8 cellular contexts compared by ENCODE assay signal in genomic region chr3:49132437-49133225, GRCh38. TPM values are rescaled to one million over a fixed set of nuclear protein-coding genes. Genes with fewer than 3 reads are reported as not detected.
DNase-seq lines count a peak whose midpoint lies in the region; ATAC-seq and TF ChIP-seq lines count a peak whose summit lies in the region.

Gene LAMB2 (minus strand): TSS chr3:49133050. CDS start chr3:49132867, 183 bp downstream.

- H3K23ac ChIP-seq in mesenchymal stem cell (ENCODE audit: low read length in 2 of 2), result peak within 1 kb of the TSS in 1 of 2 experiments; percentile 75

- peak within 1 kb of the TSS; percentile 95 for H2BK15ac ChIP-seq in mesenchymal stem cell (ENCODE audit: low read depth, poor library complexity, severe bottlenecking)

- peak within 1 kb of the TSS; percentile 93 for H2BK120ac ChIP-seq in mesenchymal stem cell (ENCODE audit: low read depth, low read length)

- peak within 1 kb of the TSS; percentile 90 for H3K9ac ChIP-seq in mesenchymal stem cell (ENCODE audit: low read length)

- H3K27ac ChIP-seq in mesenchymal stem cell (ENCODE audit: low read length, poor library complexity, severe bottlenecking), result peak within 1 kb of the TSS; percentile 91
- H3K27ac ChIP-seq in thymus (ENCODE audit: low read depth), result peak within 1 kb of the TSS; percentile 32

- H2BK12ac ChIP-seq in mesenchymal stem cell (ENCODE audit: low read length in 2 of 2), result peak within 1 kb of the TSS; percentile 12 to 70

- H3K4me3 ChIP-seq in epithelial cell of proximal tubule (ENCODE audit: low read depth, low read length), result peak within 1 kb of the TSS; percentile 81
- peak within 1 kb of the TSS; percentile 73 to 92 for H3K4me3 ChIP-seq in mesenchymal stem cell (ENCODE audit: insufficient read depth in 1 of 2, low read depth in 1 of 2, low read length in 2 of 2)
- peak within 1 kb of the TSS; percentile 22 for H3K4me3 ChIP-seq in thymus (ENCODE audit: low read length)

- peak within 1 kb of the TSS; percentile 79 for H2BK5ac ChIP-seq in mesenchymal stem cell (ENCODE audit: low read depth, low read length, poor library complexity, severe bottlenecking)

- peak within 1 kb of the TSS in 1 of 2 experiments; percentile 99 for H3K14ac ChIP-seq in mesenchymal stem cell (ENCODE audit: low read length in 2 of 2)

- no peaks in the 10 kb centered on the region for H3K27me3 ChIP-seq in mesenchymal stem cell (ENCODE audit: control insufficient read depth in 1 of 2, insufficient read depth in 1 of 2, low read length in 2 of 2)
- H3K27me3 ChIP-seq in thymus (ENCODE audit: control insufficient read depth, insufficient read depth), result no peaks in the 10 kb centered on the region

- peak within 1 kb of the TSS; percentile 86 for H4K91ac ChIP-seq in mesenchymal stem cell (ENCODE audit: low read length)

- H3K4me1 ChIP-seq in mesenchymal stem cell (ENCODE audit: control insufficient read depth, insufficient read depth, low read depth, low read length) (peaks cover 39% of the 10 kb centered on the region), thymus (ENCODE audit: control insufficient read depth, insufficient read depth, low read length) (no peaks in the 10 kb centered on the region)

- H2AK5ac ChIP-seq in mesenchymal stem cell (ENCODE audit: low read length, severe bottlenecking), result peak within 1 kb of the TSS; percentile 60

- peak; percentile 68 for DNase-seq in HCEC 1CT
- peak; percentile 11 for DNase-seq in SHP77 treated with DMSO at 0.1 percent for 48 hours (lab: John Stamatoyannopoulos, UW)
- no peak for DNase-seq in epithelial cell of proximal tubule (ENCODE audit: low read depth)
- DNase-seq in mesenchymal stem cell, result peak; percentile 91
- DNase-seq in NOMO-1 treated with DMSO at 0.1 percent for 48 hours (lab: John Stamatoyannopoulos, UW; ENCODE audit: unreplicated experiment), result no peak
- DNase-seq in DMS153 treated with DMSO at 0.1 percent for 48 hours (lab: John Stamatoyannopoulos, UW; ENCODE audit: unreplicated experiment), result no peak

- H3K4ac ChIP-seq in mesenchymal stem cell (ENCODE audit: low read depth in 1 of 2, low read length in 2 of 2), result peak within 1 kb of the TSS; percentile 79 to 97

- peak within 1 kb of the TSS; percentile 97 for H4K8ac ChIP-seq in mesenchymal stem cell (ENCODE audit: low read length)

- H2AFZ ChIP-seq in mesenchymal stem cell (ENCODE audit: low read depth, low read length), result peak within 1 kb of the TSS; percentile 95

- no peaks in the 10 kb centered on the region for H3K9me3 ChIP-seq in mesenchymal stem cell (ENCODE audit: control insufficient read depth, low read length)
- H3K9me3 ChIP-seq in thymus (ENCODE audit: control insufficient read depth), result no peaks in the 10 kb centered on the region

- no peak for ATAC-seq in GM21529 (IDR thresholded peaks at IDR 0.05; ENCODE audit: unreplicated experiment)

- H3K79me1 ChIP-seq in mesenchymal stem cell (replicated peaks; ENCODE audit: low read length, poor library complexity, severe bottlenecking), result peaks cover 35% of the 10 kb centered on the region

- peak; percentile 31 for TF ChIP-seq CTCF in epithelial cell of proximal tubule (conservative IDR thresholded peaks at IDR 0.05; ENCODE audit: low read depth, low read length)

- 1% methylated on average over 25 of the region's 28 CpGs for WGBS in mesenchymal stem cell
- WGBS in thymus, result 58% methylated on average over 28 of the region's 28 CpGs

- H3K36me3 ChIP-seq in mesenchymal stem cell (ENCODE audit: control insufficient read depth in 1 of 2, insufficient read depth in 2 of 2, low read depth in 1 of 2, low read length in 2 of 2) (peaks cover 38 to 41% of the 10 kb centered on the region in 2 experiments), thymus (ENCODE audit: control insufficient read depth, insufficient read depth) (no peaks in the 10 kb centered on the region)

- peak within 1 kb of the TSS; percentile 64 for H3K4me2 ChIP-seq in mesenchymal stem cell (ENCODE audit: low read length, poor library complexity, severe bottlenecking)

- H3K18ac ChIP-seq in mesenchymal stem cell (ENCODE audit: low read depth in 1 of 2, low read length in 2 of 2), result peak within 1 kb of the TSS; percentile 89 to 99

RNA-seq across cellular contexts. Expression of gene LAMB2, which starts in this region (rescaled TPM):
- total RNA-seq in epithelial cell of proximal tubule, result 116 and 232 TPM in 2 replicates
- 406 TPM for polyA plus RNA-seq in mesenchymal stem cell (2013, experiment 1 of 2)
- polyA plus RNA-seq in mesenchymal stem cell (2013, experiment 2 of 2), result 386 TPM
- polyA plus RNA-seq in thymus, result 102 TPM

Comparison
In these comparisons a context has a peak if more than half of its experiments do, and no peak if none do; other contexts are left out.
1. DNase-seq: peak in HCEC 1CT (single experiment), SHP77 treated with DMSO at 0.1 percent for 48 hours (single experiment) and mesenchymal stem cell (single experiment); none in epithelial cell of proximal tubule (single experiment), NOMO-1 treated with DMSO at 0.1 percent for 48 hours (single experiment) and DMS153 treated with DMSO at 0.1 percent for 48 hours (single experiment).
2. H3K4me3 ChIP-seq: peak in every context shown above with its lines; median percentile 82 in mesenchymal stem cell; 81 in epithelial cell of proximal tubule; 22 in thymus.